Comparison of ENCODE assay signal across 8 cellular contexts in the genomic region with DNA sequence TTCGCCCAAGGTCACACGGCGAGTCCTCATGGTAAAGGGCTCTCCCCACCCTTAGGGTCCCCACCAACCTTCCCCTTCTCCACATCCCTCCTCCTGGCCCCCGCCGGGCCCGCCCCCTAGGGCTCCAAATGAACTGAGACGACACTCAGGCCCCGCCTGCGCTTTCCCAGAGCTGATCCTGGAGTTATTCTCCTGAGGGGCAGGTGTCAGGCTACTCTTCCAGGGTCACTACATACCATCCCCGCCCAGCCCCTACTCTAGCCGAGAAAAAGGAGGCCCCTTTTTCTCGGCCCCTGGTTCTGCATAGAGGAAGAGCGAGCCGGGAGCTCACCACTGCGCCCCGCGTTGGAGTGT. TPM values are rescaled to one million over a fixed set of nuclear protein-coding genes. Genes with fewer than 3 reads are reported as not detected.
DNase-seq lines count a peak whose midpoint lies in the region; ATAC-seq and TF ChIP-seq lines count a peak whose summit lies in the region.

No MANE protein-coding gene starts in this region.

- H4K20me1 ChIP-seq in OCI-LY7 (ENCODE audit: insufficient read depth, low read length): no peaks in the 10 kb centered on the region

- in situ Hi-C loops in astrocyte of the cerebellum (cut with HindIII; ENCODE audit: low sequenced_read_pairs): no loop called here

- no peaks in the 10 kb centered on the region for H3K9me2 ChIP-seq in OCI-LY7 (ENCODE audit: insufficient read depth, low read length)

- no peaks in the 10 kb centered on the region for H3K9me3 ChIP-seq in OCI-LY7 (ENCODE audit: low read length)

- peak overlapping the region; percentile 72 for H2AFZ ChIP-seq in OCI-LY7 (ENCODE audit: low read length)

- H3K79me2 ChIP-seq in OCI-LY7 (ENCODE audit: insufficient read depth, low read depth, low read length): peaks cover 32% of the 10 kb centered on the region

- H3K27ac ChIP-seq in OCI-LY7 (ENCODE audit: low read depth, low read length, poor library complexity, severe bottlenecking): peak overlapping the region; percentile 97

- peak overlapping the region; percentile 85 for H3K4me2 ChIP-seq in OCI-LY7 (ENCODE audit: low read length)

- ATAC-seq in GM21619 (IDR thresholded peaks at IDR 0.05; ENCODE audit: unreplicated experiment): peak; percentile 10

- TF ChIP-seq CTCF in OCI-LY7 (conservative IDR thresholded peaks at IDR 0.05; ENCODE audit: low read length) (no peak), astrocyte of the cerebellum (IDR thresholded peaks at IDR 0.05; ENCODE audit: low read depth, low read length, missing control alignments) (no peak)

- H3K4me3 ChIP-seq in OCI-LY7 (ENCODE audit: low read depth, low read length, poor library complexity, severe bottlenecking) (peak overlapping the region; percentile 97), astrocyte of the cerebellum (ENCODE audit: low read depth, low read length) (peak overlapping the region; percentile 85)

- POLR2A ChIA-PET in OCI-LY7 (lab: Charles Lee): interaction anchor here (0.6 to 3.1 kb wide), 17 partner anchors 13 to 430 kb away, joined by 3 to 18 read pairs (median 3); a partner anchor contains a TSS

- no TSS peak for BruUV-seq in OCI-LY7 (replicated peaks; lab: Mats Ljungman, UMichigan)

- CTCF ChIA-PET in OCI-LY7 (lab: Charles Lee; ENCODE audit: unreplicated experiment): interaction anchor here (0.6 to 1.5 kb wide), 8 partner anchors 13 to 415 kb away, joined by 3 to 5 read pairs (median 3); no protein-coding TSS in a partner anchor

- peaks cover 59% of the 10 kb centered on the region for H3K4me1 ChIP-seq in OCI-LY7 (ENCODE audit: insufficient read depth, low read length, poor library complexity, severe bottlenecking)

- intact Hi-C loops in OCI-LY7 (cut with micrococcal nuclease; ENCODE audit: unreplicated experiment): no loop called here

- H3K36me3 ChIP-seq in OCI-LY7 (ENCODE audit: insufficient read depth, low read length): peaks cover 22% of the 10 kb centered on the region

- DNase-seq in AG08395 (ENCODE audit: low spot score) (peak; percentile 17), OCI-LY7 (ENCODE audit: low spot score) (no peak), astrocyte of the cerebellum (ENCODE audit: low read depth) (no peak), iPS-NIHi11 (ENCODE audit: low spot score) (peak; percentile 64), NCI-H446 treated with DMSO at 0.1 percent for 48 hours (lab: John Stamatoyannopoulos, UW) (no peak), NCI-H1436 treated with DMSO at 0.1 percent for 48 hours (lab: John Stamatoyannopoulos, UW) (no peak)
- DNase-seq in stimulated activated CD8-positive, alpha-beta memory T cell treated with anti-CD3 and anti-CD28 coated beads, Interleukin-7, amount 100 ng/mL, for 24 hours (ENCODE audit: low read depth): peak; percentile 12

RNA-seq across cellular contexts. Expression of a gene that starts 0.3 kb away (rescaled TPM):
- 28.6 and 41.6 TPM in 2 replicates for total RNA-seq in OCI-LY7 (2014; rRNA removed; shearing (Covaris generic))
- total RNA-seq in OCI-LY7 (2022): 74.6 and 80.3 TPM in 2 replicates

RNA-seq across cellular contexts. Expression of a gene that starts 18.6 kb away (rescaled TPM):
- total RNA-seq in OCI-LY7 (2014; rRNA removed; shearing (Covaris generic)): 77.6 and 82.3 TPM in 2 replicates
- 119 and 148 TPM in 2 replicates for total RNA-seq in OCI-LY7 (2022)

Comparison
In these comparisons a context has a peak if more than half of its experiments do, and no peak if none do; other contexts are left out.
1. DNase-seq: peak in AG08395 (single experiment), iPS-NIHi11 (single experiment) and stimulated activated CD8-positive, alpha-beta memory T cell treated with anti-CD3 and anti-CD28 coated beads, Interleukin-7, amount 100 ng/mL, for 24 hours (single experiment); none in OCI-LY7 (single experiment), astrocyte of the cerebellum (single experiment), NCI-H446 treated with DMSO at 0.1 percent for 48 hours (single experiment) and NCI-H1436 treated with DMSO at 0.1 percent for 48 hours (single experiment).